Comparison of ENCODE assay signal across 17 cellular contexts in genomic region chr1:191590578-191590977, GRCh38.
DNase-seq lines count a peak whose midpoint lies in the region; ATAC-seq and TF ChIP-seq lines count a peak whose summit lies in the region.
"Had no signal": no experiment of that assay in that cellular context is flagged by ENCODE, and none has a peak within 500 bp of the region (broad histone marks: within the 10 kb centered on the region; RNA-seq: fewer than 3 reads in every experiment).

No MANE protein-coding gene starts in this region.

- in situ Hi-C loops in KBM-7 (cut with MboI; ENCODE audit: low pct_unique_long_range_greater_than_20kb, low sequenced_read_pairs): no loop called here

- H4K20me1 ChIP-seq in BLaER1 (no peaks in the 10 kb centered on the region), SU-DHL-6 (ENCODE audit: low read depth, low read length) (no peaks in the 10 kb centered on the region)

- peak; percentile 63 for DNase-seq in KBM-7
- DNase-seq in NCI-H1436 (lab: John Stamatoyannopoulos, UW): no peak
- DNase-seq in activated CD4-positive, alpha-beta T cell treated with anti-CD3 and anti-CD28 coated beads, Interleukin-2, amount 50 U/mL, for 48 hours: no peak
- DNase-seq in HuH-7.5 (ENCODE audit: low spot score): no peak
- DNase-seq: 8988T; CD4-positive, alpha-beta T cell; DMS79 treated with DMSO at 0.1 percent for 48 hours; EL; GOT3; H7; HFFc6 had no signal

- H3K27ac ChIP-seq in BLaER1: no peak overlapping the region
- H3K27ac ChIP-seq in SU-DHL-6 (ENCODE audit: low read depth, low read length): no peak overlapping the region
- H3K27ac ChIP-seq: C4-2B, KMS-11 had no signal

- no peaks in the 10 kb centered on the region for H3K36me3 ChIP-seq in BLaER1
- H3K36me3 ChIP-seq in SU-DHL-6 (ENCODE audit: low read length): no peaks in the 10 kb centered on the region

- H3K9me2 ChIP-seq in SU-DHL-6 (replicated peaks; ENCODE audit: insufficient read depth, low read length): no peaks in the 10 kb centered on the region

- H3K9me3 ChIP-seq in BLaER1 (no peaks in the 10 kb centered on the region), SU-DHL-6 (ENCODE audit: insufficient read depth, low read length) (no peaks in the 10 kb centered on the region)

- peaks cover 12% of the 10 kb centered on the region for H3K4me1 ChIP-seq in BLaER1

- H3K27me3 ChIP-seq in BLaER1: no peaks in the 10 kb centered on the region
- H3K27me3 ChIP-seq in SU-DHL-6 (ENCODE audit: low read length): no peaks in the 10 kb centered on the region

- H3F3A ChIP-seq in SU-DHL-6 (ENCODE audit: insufficient read depth): no peaks in the 10 kb centered on the region

- H2AFZ ChIP-seq in SU-DHL-6 (ENCODE audit: low read depth, low read length, severe bottlenecking): peak overlapping the region; percentile 9

- H3K9ac ChIP-seq in BLaER1 (no peak overlapping the region), SU-DHL-6 (ENCODE audit: low read length) (no peak overlapping the region)
- H3K9ac ChIP-seq: KMS-11 had no signal

- TF ChIP-seq CTCF in SU-DHL-6 (IDR thresholded peaks at IDR 0.05; ENCODE audit: insufficient read depth, low read length, poor library complexity, severe bottlenecking): no peak

- H3K4me2 ChIP-seq in BLaER1: peak overlapping the region; percentile 44
- H3K4me2 ChIP-seq in SU-DHL-6 (ENCODE audit: low read depth, low read length, poor library complexity, severe bottlenecking): no peak overlapping the region
- H3K4me2 ChIP-seq: KMS-11 had no signal

- no peak for ATAC-seq in HG02970 (IDR thresholded peaks at IDR 0.05; ENCODE audit: low FRiP score, unreplicated experiment)
- ATAC-seq: HCT116 had no signal

- H3K4me3 ChIP-seq in BLaER1 (no peak overlapping the region), SU-DHL-6 (ENCODE audit: insufficient read depth, low read length, poor library complexity, severe bottlenecking) (no peak overlapping the region)

- no peaks in the 10 kb centered on the region for H3K79me2 ChIP-seq in SU-DHL-6 (ENCODE audit: insufficient read depth, low read length)
